ENCODE assay signal across 22 cellular contexts in the genomic region with DNA sequence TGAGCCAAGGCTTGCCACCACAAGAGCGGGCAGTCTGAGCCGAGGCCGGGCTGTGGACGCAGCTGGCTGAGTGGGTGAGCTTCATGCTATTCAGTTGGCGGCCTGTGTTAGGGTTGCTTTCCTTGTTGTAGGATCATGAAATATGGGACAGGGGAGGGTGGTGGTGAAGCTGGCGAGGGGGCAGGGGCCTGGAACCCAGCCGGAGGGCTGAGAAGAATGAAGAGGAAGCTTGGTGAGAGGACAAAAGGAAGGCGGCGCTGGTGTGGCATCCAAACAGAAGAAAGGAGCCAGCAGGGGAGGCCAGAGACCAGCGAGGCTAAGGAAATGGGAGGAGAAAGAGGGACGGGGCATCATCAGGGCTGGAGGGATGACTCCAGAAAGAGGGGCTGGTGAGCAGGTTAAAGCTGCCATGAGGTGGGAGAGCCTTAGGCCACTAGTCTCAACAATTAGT.
"Had no signal": no experiment of that assay in that cellular context is flagged by ENCODE, and none has a peak within 500 bp of the region (broad histone marks: within the 10 kb centered on the region; RNA-seq: fewer than 3 reads in every experiment).

No MANE protein-coding gene starts in this region.

- ATAC-seq: natural killer cell; pancreas; right cardiac atrium; stimulated activated naive CD8-positive, alpha-beta T cell treated with anti-CD3 and anti-CD28 coated beads, Interleukin-15, Interleukin-2, amounts not matched to agents 100 U/mL and 50 U/mL, for 24 hours had no signal

- H3K36me3 Mint-ChIP-seq: activated naive CD8-positive, alpha-beta T cell treated with anti-CD3 and anti-CD28 coated beads, Interleukin-2, amount 10 ng/mL, durations not matched to agents 7 days and 5 days; natural killer cell had no signal

- H3K27me3 ChIP-seq: pancreas, thyroid gland had no signal

- H3K4me3 Mint-ChIP-seq: activated naive CD8-positive, alpha-beta T cell treated with anti-CD3 and anti-CD28 coated beads, Interleukin-2, amount 10 ng/mL, durations not matched to agents 7 days and 5 days; natural killer cell; T-helper 1 cell treated with Interleukin-12 subunit alpha and Interleukin-12 subunit beta and Interleukin-4 antibody, amounts not matched to agents 30 μg/mL and 1 μg/mL, for 36 hours had no signal

- H3K4me1 ChIP-seq: pancreas had no signal

- DNase-seq: activated CD4-positive, alpha-beta T cell treated with anti-CD3 and anti-CD28 coated beads for 4 hours; activated CD4-positive, alpha-beta T cell treated with anti-CD3 and anti-CD28 coated beads, Interleukin-2, amount 50 U/mL, for 48 hours; activated CD4-positive, CD25-positive, alpha-beta regulatory T cell; activated naive CD4-positive, alpha-beta T cell; activated naive CD8-positive, alpha-beta T cell treated with anti-CD3 and anti-CD28 coated beads, Interleukin-2, amount 10 ng/mL, durations not matched to agents 7 days and 5 days; activated T-cell treated with anti-CD3 and anti-CD28 coated beads, Interleukin-2, amount 50 U/mL, for 1 hour; amniotic stem cell; cerebellar nuclear complex; cortex of kidney; erythroblast; foreskin fibroblast; left ventricle myocardium inferior; midbrain; natural killer cell; pancreas; stimulated activated CD4-positive, alpha-beta T cell treated with anti-CD3 and anti-CD28 coated beads, Interleukin-4, amount 100 ng/mL, for 4 hours; stimulated activated naive CD8-positive, alpha-beta T cell treated with anti-CD3 and anti-CD28 coated beads, Interleukin-15, Interleukin-2, amounts not matched to agents 100 U/mL and 50 U/mL, for 24 hours; T1000; thyroid gland had no signal

- H3K4me3 ChIP-seq: left ventricle myocardium inferior, pancreas, thyroid gland had no signal

- H3K36me3 ChIP-seq: left ventricle myocardium inferior, neutrophil, pancreas, thyroid gland had no signal

- H3K9me3 ChIP-seq: left ventricle myocardium inferior, neutrophil, pancreas, thyroid gland had no signal

- H3K27ac ChIP-seq: left ventricle myocardium inferior, neutrophil, pancreas, thyroid gland had no signal

- H3K27ac Mint-ChIP-seq: activated naive CD8-positive, alpha-beta T cell treated with anti-CD3 and anti-CD28 coated beads, Interleukin-2, amount 10 ng/mL, durations not matched to agents 7 days and 5 days; T-helper 1 cell treated with Interleukin-12 subunit alpha and Interleukin-12 subunit beta and Interleukin-4 antibody, amounts not matched to agents 30 μg/mL and 1 μg/mL, for 36 hours had no signal

- H3K9me3 Mint-ChIP-seq: activated naive CD8-positive, alpha-beta T cell treated with anti-CD3 and anti-CD28 coated beads, Interleukin-2, amount 10 ng/mL, durations not matched to agents 7 days and 5 days; natural killer cell; T-helper 1 cell treated with Interleukin-12 subunit alpha and Interleukin-12 subunit beta and Interleukin-4 antibody, amounts not matched to agents 30 μg/mL and 1 μg/mL, for 36 hours had no signal
